ENCODE assay signal across 12 cellular contexts in the genomic region with DNA sequence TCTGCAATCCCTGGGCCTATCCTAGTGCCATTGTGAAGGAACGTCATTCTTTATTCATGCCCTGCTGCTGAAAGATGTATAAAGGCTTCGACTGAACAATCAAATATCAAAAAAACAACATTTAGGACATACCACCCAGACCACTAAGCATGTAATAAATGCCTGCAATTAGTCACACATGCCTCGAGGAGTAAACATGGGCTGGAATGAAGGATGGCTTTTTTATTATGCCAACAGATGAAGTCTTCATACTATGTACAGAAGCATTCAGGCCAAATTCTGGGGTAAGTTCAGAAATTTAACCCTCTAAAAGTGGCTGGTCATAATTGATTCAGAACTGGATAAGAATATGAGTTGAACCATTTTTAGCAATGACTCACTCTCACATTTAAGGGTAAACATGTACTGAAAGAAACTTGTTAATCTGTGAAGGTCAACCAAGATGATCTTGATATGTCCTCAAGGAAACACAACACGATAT.
DNase-seq lines count a peak whose midpoint lies in the region; ATAC-seq and TF ChIP-seq lines count a peak whose summit lies in the region.
"Had no signal": no experiment of that assay in that cellular context is flagged by ENCODE, and none has a peak within 500 bp of the region (broad histone marks: within the 10 kb centered on the region; RNA-seq: fewer than 3 reads in every experiment).

No MANE protein-coding gene starts in this region.

- no peak overlapping the region for H3K4me3 Mint-ChIP-seq in nephron
- H3K4me3 Mint-ChIP-seq: activated naive CD4-positive, alpha-beta T cell treated with anti-CD3 and anti-CD28 coated beads, Interleukin-2, amount 10 ng/mL, durations not matched to agents 7 days and 5 days had no signal

- DNase-seq in ELR (ENCODE audit: low read depth) (peak; percentile 60), cardiac fibroblast (ENCODE audit: low read depth in 2 of 2) (peak; percentile 63 to 87), NAMALWA (ENCODE audit: low spot score) (no peak)
- DNase-seq: activated naive CD4-positive, alpha-beta T cell treated with anti-CD3 and anti-CD28 coated beads, Interleukin-2, amount 10 ng/mL, durations not matched to agents 7 days and 5 days; DMS153; NCI-H1092; small intestine had no signal

- H3K9me3 Mint-ChIP-seq in nephron: no peaks in the 10 kb centered on the region
- H3K9me3 Mint-ChIP-seq: activated naive CD4-positive, alpha-beta T cell treated with anti-CD3 and anti-CD28 coated beads, Interleukin-2, amount 10 ng/mL, durations not matched to agents 7 days and 5 days had no signal

- H3K36me3 ChIP-seq in HUES48 (ENCODE audit: control insufficient read depth, insufficient read depth, low read length): no peaks in the 10 kb centered on the region

- H3K27ac ChIP-seq in HUES48 (ENCODE audit: low read depth, low read length): peak overlapping the region; percentile 83

- H3K4me1 Mint-ChIP-seq in nephron: peaks cover 44% of the 10 kb centered on the region

- peaks cover 11% of the 10 kb centered on the region for H3K27me3 Mint-ChIP-seq in nephron (ENCODE audit: low read depth)

- H3K9ac ChIP-seq in HUES48 (ENCODE audit: low read depth, low read length): no peak overlapping the region

- no peak for ATAC-seq in GM21526 (IDR thresholded peaks at IDR 0.05; ENCODE audit: low FRiP score, unreplicated experiment)
- ATAC-seq in HG03039 (IDR thresholded peaks at IDR 0.05; ENCODE audit: unreplicated experiment): no peak
- no peak for ATAC-seq in GM19397 (IDR thresholded peaks at IDR 0.05; ENCODE audit: unreplicated experiment)

- H3K27me3 ChIP-seq in HUES48 (ENCODE audit: control insufficient read depth, insufficient read depth, low read length): no peaks in the 10 kb centered on the region

- TF ChIP-seq CTCF in cardiac fibroblast (IDR thresholded peaks at IDR 0.05; ENCODE audit: low read depth, low read length): no peak
- no peak for TF ChIP-seq CTCF in nephron (IDR thresholded peaks at IDR 0.05; ENCODE audit: unreplicated experiment in 3 of 3)

- peak overlapping the region; percentile 23 to 75 (median 62) for H3K27ac Mint-ChIP-seq in nephron
- H3K27ac Mint-ChIP-seq: activated naive CD4-positive, alpha-beta T cell treated with anti-CD3 and anti-CD28 coated beads, Interleukin-2, amount 10 ng/mL, durations not matched to agents 7 days and 5 days had no signal

- H3K36me3 Mint-ChIP-seq in nephron (ENCODE audit: low read depth): no peaks in the 10 kb centered on the region
- H3K36me3 Mint-ChIP-seq: activated naive CD4-positive, alpha-beta T cell treated with anti-CD3 and anti-CD28 coated beads, Interleukin-2, amount 10 ng/mL, durations not matched to agents 7 days and 5 days had no signal

- no peak overlapping the region for H3K4me3 ChIP-seq in HUES48 (ENCODE audit: low read depth, low read length)
- H3K4me3 ChIP-seq in cardiac fibroblast (replicated peaks in 1 of 2; ENCODE audit: low read depth in 2 of 2, low read length in 2 of 2): no peak overlapping the region

- H3K4me1 ChIP-seq in HUES48 (ENCODE audit: control insufficient read depth, insufficient read depth, low read length): peaks cover 40% of the 10 kb centered on the region

- H3K9me3 ChIP-seq in HUES48 (ENCODE audit: control insufficient read depth, insufficient read depth, low read length): no peaks in the 10 kb centered on the region
